13 cellular contexts compared by ENCODE assay signal in genomic region chr3:182925944-182926337, GRCh38. TPM values are rescaled to one million over a fixed set of nuclear protein-coding genes. Genes with fewer than 3 reads are reported as not detected.
DNase-seq lines count a peak whose midpoint lies in the region; ATAC-seq and TF ChIP-seq lines count a peak whose summit lies in the region.
"Had no signal": no experiment of that assay in that cellular context is flagged by ENCODE, and none has a peak within 500 bp of the region (broad histone marks: within the 10 kb centered on the region; RNA-seq: fewer than 3 reads in every experiment).

No MANE protein-coding gene starts in this region.

- no peaks in the 10 kb centered on the region for H3K27me3 ChIP-seq in SK-N-SH (ENCODE audit: insufficient read depth)
- H3K27me3 ChIP-seq in gastrocnemius medialis, result no peaks in the 10 kb centered on the region
- H3K27me3 ChIP-seq: esophagus muscularis mucosa had no signal

- H3K36me3 ChIP-seq in SK-N-SH (replicated peaks in 1 of 2; ENCODE audit: control insufficient read depth in 1 of 2, insufficient read depth in 2 of 2, low read length in 1 of 2) (peaks cover 0 to 8% of the 10 kb centered on the region in 2 experiments), gastrocnemius medialis (no peaks in the 10 kb centered on the region)

- WGBS in SK-N-SH (ENCODE audit: low lambda C conversion rate), result 96% methylated on average over 3 of the region's 3 CpGs

- TF ChIP-seq RAD21 in SK-N-SH (IDR thresholded peaks at IDR 0.05; ENCODE audit: low read length), result no peak

- H2AFZ ChIP-seq in SK-N-SH (ENCODE audit: low read depth), result no peak overlapping the region

- H3K9me3 ChIP-seq in SK-N-SH (no peaks in the 10 kb centered on the region), gastrocnemius medialis (no peaks in the 10 kb centered on the region)
- H3K9me3 ChIP-seq: esophagus muscularis mucosa had no signal

- TF ChIP-seq EP300 in SK-N-SH (IDR thresholded peaks at IDR 0.05; ENCODE audit: borderline replicate concordance in 1 of 2, low read depth in 1 of 2, low read length in 1 of 2), result no peak

- H3K9ac ChIP-seq in SK-N-SH, result no peak overlapping the region

- no peak; the same call in 2 of the 3 replicates for ATAC-seq in SK-N-SH treated with all-trans-retinoic acid at 6 μM for 48 hours
- ATAC-seq in HG02885 (IDR thresholded peaks at IDR 0.05; ENCODE audit: poor library complexity, unreplicated experiment), result peak; percentile 24
- peak in 1 of 2 donors; percentile 21 for ATAC-seq in gastrocnemius medialis

- H3K9me2 ChIP-seq in SK-N-SH, result no peaks in the 10 kb centered on the region

- DNase-seq in SK-N-SH (no peak), MV-4-11 (lab: John Stamatoyannopoulos, UW) (peak; percentile 57), gastrocnemius medialis (no peak), GM19240 (ENCODE audit: insufficient read length, low spot score) (no peak), NCI-H2171 (lab: John Stamatoyannopoulos, UW) (no peak), A172 (ENCODE audit: low spot score) (no peak)
- DNase-seq: activated CD4-positive, alpha-beta T cell treated with anti-CD3 and anti-CD28 coated beads, Interleukin-2, amount 10 ng/mL, durations not matched to agents 24 days and 14 days; activated gamma-delta T cell; H7; SW 1271 had no signal

- H3K27ac ChIP-seq in SK-N-SH (ENCODE audit: low read depth in 2 of 2, low read length in 1 of 2), result no peak overlapping the region
- peak overlapping the region in 3 of 4 donors; percentile 45 to 73 (median 57) for H3K27ac ChIP-seq in gastrocnemius medialis
- H3K27ac ChIP-seq: esophagus muscularis mucosa had no signal

- H3F3A ChIP-seq in SK-N-SH (replicated peaks; ENCODE audit: insufficient read depth), result no peaks in the 10 kb centered on the region

- H3K4me1 ChIP-seq in SK-N-SH (ENCODE audit: control insufficient read depth in 1 of 2, insufficient read depth in 2 of 2, low read depth in 1 of 2, low read length in 1 of 2), result no peaks in the 10 kb centered on the region; a peak in 1 of 4 replicates
- H3K4me1 ChIP-seq in gastrocnemius medialis, result peaks cover 3 to 19% of the 10 kb centered on the region in 2 donors
- H3K4me1 ChIP-seq: esophagus muscularis mucosa had no signal

- intact Hi-C loops in gastrocnemius medialis (cut with DNase I; ENCODE audit: low total_unique reads), result loop anchor here (5.0 kb wide), 1 partner anchor 56 kb away; the partner anchor contains the start of gene DCUN1D1

- no peaks in the 10 kb centered on the region for H3K79me2 ChIP-seq in SK-N-SH (ENCODE audit: insufficient read depth)

- POLR2A ChIA-PET in SK-N-SH (lab: Yijun Ruan, JAX), result no interaction called here

- in situ Hi-C loops in gastrocnemius medialis (cut with MboI; ENCODE audit: low sequenced_read_pairs in 4 of 4), result no loop called here

- no peak overlapping the region for H3K4me2 ChIP-seq in SK-N-SH

- TF ChIP-seq CTCF in SK-N-SH (IDR thresholded peaks at IDR 0.05) (no peak), gastrocnemius medialis (IDR thresholded peaks at IDR 0.05 in 4 of 5, conservative IDR thresholded peaks at IDR 0.05 in 1 of 5) (no peak)

- no peak overlapping the region for H3K4me3 ChIP-seq in SK-N-SH (ENCODE audit: low read depth in 2 of 2, low read length in 1 of 2)
- H3K4me3 ChIP-seq in gastrocnemius medialis, result no peak overlapping the region
- H3K4me3 ChIP-seq: esophagus muscularis mucosa had no signal

- no peaks in the 10 kb centered on the region for H4K20me1 ChIP-seq in SK-N-SH (ENCODE audit: insufficient read depth)

- no peak for TF ChIP-seq POLR2A in gastrocnemius medialis (IDR thresholded peaks at IDR 0.05)

- CTCF ChIA-PET in SK-N-SH (lab: Yijun Ruan, JAX), result interaction anchor here (1.1 kb wide), 1 partner anchor 10 kb away, joined by 3 read pairs; no protein-coding TSS in a partner anchor

TF ChIP-seq in SK-N-SH, 30 proteins besides CTCF, POLR2A, EP300 and RAD21:
- 0 out of 2 replicates have a peak, but pooled peaks have one; percentile 7 for TF ChIP-seq POLR2AphosphoS5 (IDR thresholded peaks at IDR 0.05; ENCODE audit: low read depth, low read length)
- no peak for TF ChIP-seq MAX (IDR thresholded peaks at IDR 0.05; ENCODE audit: low read depth)

TF ChIP-seq in SK-N-SH treated with all-trans-retinoic acid at 6 μM for 48 hours, 23 proteins besides CTCF, POLR2A, EP300 and RAD21:
- TF ChIP-seq ZNF8 (CRISPR knock-in tag; IDR thresholded peaks at IDR 0.05) (no peak), CREB5 (CRISPR knock-in tag; IDR thresholded peaks at IDR 0.05; ENCODE audit: low read depth) (no peak), ZNF70 (CRISPR knock-in tag; IDR thresholded peaks at IDR 0.05) (no peak), BACH2 (CRISPR knock-in tag; IDR thresholded peaks at IDR 0.05; ENCODE audit: borderline replicate concordance) (no peak), CSDC2 (CRISPR knock-in tag; IDR thresholded peaks at IDR 0.05) (no peak), ESRRG (CRISPR knock-in tag; IDR thresholded peaks at IDR 0.05) (no peak), TCF4 (CRISPR knock-in tag; IDR thresholded peaks at IDR 0.05; ENCODE audit: borderline replicate concordance) (no peak), GLIS3 (CRISPR knock-in tag; IDR thresholded peaks at IDR 0.05) (no peak), ARNTL (CRISPR knock-in tag; IDR thresholded peaks at IDR 0.05; ENCODE audit: borderline replicate concordance, low read depth) (no peak), RARB (CRISPR knock-in tag; IDR thresholded peaks at IDR 0.05) (no peak), ZNF565 (CRISPR knock-in tag; conservative IDR thresholded peaks at IDR 0.05; ENCODE audit: low read depth) (no peak), ZC3H10 (CRISPR knock-in tag; IDR thresholded peaks at IDR 0.05) (no peak), ISL1 (CRISPR knock-in tag; IDR thresholded peaks at IDR 0.05) (no peak), ZFP30 (CRISPR knock-in tag; IDR thresholded peaks at IDR 0.05) (no peak), PPARA (CRISPR knock-in tag; IDR thresholded peaks at IDR 0.05; ENCODE audit: borderline replicate concordance) (no peak), PATZ1 (CRISPR knock-in tag; IDR thresholded peaks at IDR 0.05; ENCODE audit: borderline replicate concordance) (no peak)
- TF ChIP-seq, protein P1, sequence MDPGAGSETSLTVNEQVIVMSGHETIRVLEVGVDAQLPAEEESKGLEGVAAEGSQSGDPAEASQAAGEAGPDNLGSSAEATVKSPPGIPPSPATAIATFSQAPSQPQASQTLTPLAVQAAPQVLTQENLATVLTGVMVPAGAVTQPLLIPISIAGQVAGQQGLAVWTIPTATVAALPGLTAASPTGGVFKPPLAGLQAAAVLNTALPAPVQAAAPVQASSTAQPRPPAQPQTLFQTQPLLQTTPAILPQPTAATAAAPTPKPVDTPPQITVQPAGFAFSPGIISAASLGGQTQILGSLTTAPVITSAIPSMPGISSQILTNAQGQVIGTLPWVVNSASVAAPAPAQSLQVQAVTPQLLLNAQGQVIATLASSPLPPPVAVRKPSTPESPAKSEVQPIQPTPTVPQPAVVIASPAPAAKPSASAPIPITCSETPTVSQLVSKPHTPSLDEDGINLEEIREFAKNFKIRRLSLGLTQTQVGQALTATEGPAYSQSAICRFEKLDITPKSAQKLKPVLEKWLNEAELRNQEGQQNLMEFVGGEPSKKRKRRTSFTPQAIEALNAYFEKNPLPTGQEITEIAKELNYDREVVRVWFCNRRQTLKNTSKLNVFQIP (CRISPR knock-in tag; IDR thresholded peaks at IDR 0.05; ENCODE audit: borderline replicate concordance, low read depth), result no peak

RNA-seq across cellular contexts. Expression of gene DCUN1D1, which starts 54.4 kb away (rescaled TPM):
- 4.5 and 6.0 TPM in 2 replicates for polyA plus RNA-seq in SK-N-SH (2012; rRNA removed)
- polyA plus RNA-seq in SK-N-SH (2012; cell fraction: cytosol; rRNA removed), result 8.1 and 12.6 TPM in 2 replicates
- polyA plus RNA-seq in SK-N-SH (2012; cell fraction: nucleus; rRNA removed), result 3.7 and 9.7 TPM in 2 replicates
- total RNA-seq in gastrocnemius medialis, result 100 to 1,000 TPM in 1 of 4 donors, 10 to 100 TPM in 3; 42.2 to 116 (median 54.4) TPM
- 48.2 and 61.0 TPM in 2 replicates for total RNA-seq in A172 (2014; rRNA removed; shearing (Covaris generic))

Comparison
In these comparisons a context has a peak if more than half of its experiments do, and no peak if none do; other contexts are left out.
1. H3K27ac ChIP-seq: peak in gastrocnemius medialis (3 of 4); none in SK-N-SH (0 of 2).